Comparison of ENCODE assay signal across 36 cellular contexts in the genomic region with DNA sequence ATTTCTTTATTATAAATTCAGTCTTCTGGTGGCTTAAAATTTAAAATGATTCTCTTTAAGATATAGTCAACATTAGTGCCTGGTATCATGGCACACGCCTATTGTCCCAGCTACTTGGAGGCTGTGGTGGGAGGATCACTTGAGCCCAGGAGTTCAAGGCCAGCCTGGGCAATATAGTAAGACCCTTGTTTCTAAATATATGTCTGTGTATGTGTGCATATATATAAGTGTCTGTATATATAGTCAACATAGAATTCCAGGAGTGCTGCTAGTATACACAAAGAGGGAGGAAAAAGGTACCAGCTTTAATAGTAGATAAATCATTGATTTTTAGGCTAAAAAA. TPM values are rescaled to one million over a fixed set of nuclear protein-coding genes. Genes with fewer than 3 reads are reported as not detected.
"Had no signal": no experiment of that assay in that cellular context is flagged by ENCODE, and none has a peak within 500 bp of the region (broad histone marks: within the 10 kb centered on the region; RNA-seq: fewer than 3 reads in every experiment).

No MANE protein-coding gene starts in this region.

- H3K27me3 ChIP-seq: ascending aorta, brain microvascular endothelial cell, esophagus muscularis mucosa had no signal

- H3K9me3 ChIP-seq: ascending aorta, esophagus muscularis mucosa had no signal

- ATAC-seq: activated CD4-positive, alpha-beta T cell treated with anti-CD3 and anti-CD28 coated beads for 36 hours; activated CD8-positive, alpha-beta T cell treated with anti-CD3 and anti-CD28 coated beads, Interleukin-2, amount 10 ng/mL, durations not matched to agents 7 days and 5 days; activated naive CD4-positive, alpha-beta T cell treated with anti-CD3 and anti-CD28 coated beads, Interleukin-2, amount 50 U/mL, for 72 hours; activated T-cell treated with anti-CD3 and anti-CD28 coated beads, Interleukin-2, amount 50 U/mL, for 72 hours; effector memory CD8-positive, alpha-beta T cell; T-helper 17 cell had no signal

- H3K4me3 Mint-ChIP-seq: activated CD4-positive, alpha-beta memory T cell treated with anti-CD3 and anti-CD28 coated beads for 36 hours; activated CD4-positive, alpha-beta T cell treated with anti-CD3 and anti-CD28 coated beads for 36 hours; activated CD4-positive, alpha-beta T cell treated with anti-CD3 and anti-CD28 coated beads, Interleukin-2, amount 10 ng/mL, durations not matched to agents 24 days and 14 days; activated CD8-positive, alpha-beta T cell treated with anti-CD3 and anti-CD28 coated beads, Interleukin-2, amount 10 ng/mL, durations not matched to agents 7 days and 5 days; activated naive CD4-positive, alpha-beta T cell treated with anti-CD3 and anti-CD28 coated beads, Interleukin-2, amount 10 ng/mL, durations not matched to agents 7 days and 5 days; activated naive CD8-positive, alpha-beta T cell treated with anti-CD3 and anti-CD28 coated beads, Interleukin-2, amount 10 ng/mL, durations not matched to agents 7 days and 5 days; activated T-cell treated with anti-CD3 and anti-CD28 coated beads, Interleukin-2, amount 50 U/mL, for 24 hours; activated T-cell treated with anti-CD3 and anti-CD28 coated beads, Interleukin-2, amount 50 U/mL, for 72 hours; effector memory CD8-positive, alpha-beta T cell; T-helper 17 cell; T-helper 2 cell treated with Interferon-gamma antibody and Interleukin-4, amounts not matched to agents 5 μg/mL and 100 μg/mL, for 36 hours had no signal

- H3K27ac ChIP-seq: ascending aorta, brain microvascular endothelial cell, esophagus muscularis mucosa, WERI-Rb-1 had no signal

- H3K27ac Mint-ChIP-seq: activated CD4-positive, alpha-beta memory T cell treated with anti-CD3 and anti-CD28 coated beads for 36 hours; activated CD4-positive, alpha-beta T cell treated with anti-CD3 and anti-CD28 coated beads for 36 hours; activated CD4-positive, alpha-beta T cell treated with anti-CD3 and anti-CD28 coated beads, Interleukin-2, amount 10 ng/mL, durations not matched to agents 24 days and 14 days; activated CD8-positive, alpha-beta T cell treated with anti-CD3 and anti-CD28 coated beads, Interleukin-2, amount 10 ng/mL, durations not matched to agents 7 days and 5 days; activated naive CD4-positive, alpha-beta T cell treated with anti-CD3 and anti-CD28 coated beads, Interleukin-2, amount 10 ng/mL, durations not matched to agents 7 days and 5 days; activated naive CD8-positive, alpha-beta T cell treated with anti-CD3 and anti-CD28 coated beads, Interleukin-2, amount 10 ng/mL, durations not matched to agents 7 days and 5 days; activated T-cell treated with anti-CD3 and anti-CD28 coated beads, Interleukin-2, amount 50 U/mL, for 24 hours; activated T-cell treated with anti-CD3 and anti-CD28 coated beads, Interleukin-2, amount 50 U/mL, for 72 hours; T-helper 2 cell treated with Interferon-gamma antibody and Interleukin-4, amounts not matched to agents 5 μg/mL and 100 μg/mL, for 36 hours had no signal

- H3K4me3 ChIP-seq: ascending aorta, esophagus muscularis mucosa had no signal

- DNase-seq: activated CD4-positive, alpha-beta memory T cell treated with anti-CD3 and anti-CD28 coated beads for 36 hours; activated CD4-positive, alpha-beta T cell treated with anti-CD3 and anti-CD28 coated beads for 36 hours; activated CD4-positive, alpha-beta T cell treated with anti-CD3 and anti-CD28 coated beads, Interleukin-2, amount 10 ng/mL, durations not matched to agents 24 days and 14 days; activated CD4-positive, CD25-positive, alpha-beta regulatory T cell; activated CD4-positive, CD25-positive, alpha-beta regulatory T cell treated with anti-CD3 and anti-CD28 coated beads, Interleukin-2, amount 50 U/mL, for 72 hours; activated CD8-positive, alpha-beta memory T cell treated with anti-CD3 and anti-CD28 coated beads, Interleukin-2, amount 50 U/mL, for 48 hours; activated CD8-positive, alpha-beta T cell treated with anti-CD3 and anti-CD28 coated beads, Interleukin-2, amount 10 ng/mL, durations not matched to agents 7 days and 5 days; activated gamma-delta T cell; activated naive CD4-positive, alpha-beta T cell; activated naive CD4-positive, alpha-beta T cell treated with anti-CD3 and anti-CD28 coated beads, Interleukin-2, amount 10 ng/mL, durations not matched to agents 7 days and 5 days; activated naive CD8-positive, alpha-beta T cell treated with anti-CD3 and anti-CD28 coated beads, Interleukin-2, amount 10 ng/mL, durations not matched to agents 7 days and 5 days; activated T-cell treated with anti-CD3 and anti-CD28 coated beads for 4 hours; activated T-cell treated with anti-CD3 and anti-CD28 coated beads, Interleukin-2, amount 50 U/mL, for 24 hours; activated T-cell treated with anti-CD3 and anti-CD28 coated beads, Interleukin-2, amount 50 U/mL, for 72 hours; brain microvascular endothelial cell; cortex of kidney; dermis blood vessel endothelial cell; effector CD4-positive, alpha-beta T cell; effector memory CD8-positive, alpha-beta T cell; erythroblast; foreskin melanocyte; head of caudate nucleus; T-helper 1 cell; T-helper 17 cell; T1000; WERI-Rb-1 had no signal

- H3K4me1 ChIP-seq: ascending aorta had no signal

- H3K9me3 Mint-ChIP-seq: activated CD4-positive, alpha-beta memory T cell treated with anti-CD3 and anti-CD28 coated beads for 36 hours; activated CD4-positive, alpha-beta T cell treated with anti-CD3 and anti-CD28 coated beads, Interleukin-2, amount 10 ng/mL, durations not matched to agents 24 days and 14 days; activated naive CD4-positive, alpha-beta T cell treated with anti-CD3 and anti-CD28 coated beads, Interleukin-2, amount 10 ng/mL, durations not matched to agents 7 days and 5 days; activated naive CD4-positive, alpha-beta T cell treated with anti-CD3 and anti-CD28 coated beads, Interleukin-2, amount 50 U/mL, for 72 hours; activated naive CD8-positive, alpha-beta T cell treated with anti-CD3 and anti-CD28 coated beads, Interleukin-2, amount 10 ng/mL, durations not matched to agents 7 days and 5 days; activated T-cell treated with anti-CD3 and anti-CD28 coated beads, Interleukin-2, amount 50 U/mL, for 24 hours; activated T-cell treated with anti-CD3 and anti-CD28 coated beads, Interleukin-2, amount 50 U/mL, for 72 hours; effector memory CD8-positive, alpha-beta T cell; T-helper 2 cell treated with Interferon-gamma antibody and Interleukin-4, amounts not matched to agents 5 μg/mL and 100 μg/mL, for 36 hours had no signal

- H3K27me3 Mint-ChIP-seq: activated CD4-positive, alpha-beta memory T cell treated with anti-CD3 and anti-CD28 coated beads for 36 hours; activated CD4-positive, alpha-beta T cell treated with anti-CD3 and anti-CD28 coated beads for 36 hours; activated CD4-positive, alpha-beta T cell treated with anti-CD3 and anti-CD28 coated beads, Interleukin-2, amount 10 ng/mL, durations not matched to agents 24 days and 14 days; activated naive CD4-positive, alpha-beta T cell treated with anti-CD3 and anti-CD28 coated beads, Interleukin-2, amount 10 ng/mL, durations not matched to agents 7 days and 5 days; activated naive CD8-positive, alpha-beta T cell treated with anti-CD3 and anti-CD28 coated beads, Interleukin-2, amount 10 ng/mL, durations not matched to agents 7 days and 5 days; activated T-cell treated with anti-CD3 and anti-CD28 coated beads, Interleukin-2, amount 50 U/mL, for 24 hours; effector memory CD8-positive, alpha-beta T cell; T-helper 17 cell had no signal

RNA-seq across cellular contexts. Expression of a gene that starts 35.9 kb away (rescaled TPM):
- total RNA-seq: activated CD4-positive, alpha-beta memory T cell treated with anti-CD3 and anti-CD28 coated beads for 36 hours; activated CD4-positive, alpha-beta T cell treated with anti-CD3 and anti-CD28 coated beads for 36 hours; activated CD4-positive, alpha-beta T cell treated with anti-CD3 and anti-CD28 coated beads, Interleukin-2, amount 10 ng/mL, durations not matched to agents 24 days and 14 days; activated CD8-positive, alpha-beta memory T cell treated with anti-CD3 and anti-CD28 coated beads for 36 hours; activated CD8-positive, alpha-beta T cell treated with anti-CD3 and anti-CD28 coated beads, Interleukin-2, amount 10 ng/mL, durations not matched to agents 7 days and 5 days; activated naive CD4-positive, alpha-beta T cell treated with anti-CD3 and anti-CD28 coated beads, Interleukin-2, amount 50 U/mL, for 72 hours; activated naive CD8-positive, alpha-beta T cell treated with anti-CD3 and anti-CD28 coated beads, Interleukin-2, amount 10 ng/mL, durations not matched to agents 7 days and 5 days; activated T-cell treated with anti-CD3 and anti-CD28 coated beads, Interleukin-2, amount 50 U/mL, for 72 hours; ascending aorta; bronchial epithelial cell; cardiac septum; chondrocyte; dermis blood vessel endothelial cell; esophagus muscularis mucosa; fibroblast of lung; fibroblast of villous mesenchyme; T-helper 17 cell had no signal
- polyA plus RNA-seq: fibroblast of lung had no signal

RNA-seq across cellular contexts. Expression of a gene that starts 49.4 kb away (rescaled TPM):
- total RNA-seq: activated CD4-positive, alpha-beta memory T cell treated with anti-CD3 and anti-CD28 coated beads for 36 hours; activated CD4-positive, alpha-beta T cell treated with anti-CD3 and anti-CD28 coated beads for 36 hours; activated CD4-positive, alpha-beta T cell treated with anti-CD3 and anti-CD28 coated beads, Interleukin-2, amount 10 ng/mL, durations not matched to agents 24 days and 14 days; activated CD8-positive, alpha-beta memory T cell treated with anti-CD3 and anti-CD28 coated beads for 36 hours; activated CD8-positive, alpha-beta T cell treated with anti-CD3 and anti-CD28 coated beads, Interleukin-2, amount 10 ng/mL, durations not matched to agents 7 days and 5 days; activated naive CD4-positive, alpha-beta T cell treated with anti-CD3 and anti-CD28 coated beads, Interleukin-2, amount 50 U/mL, for 72 hours; activated naive CD8-positive, alpha-beta T cell treated with anti-CD3 and anti-CD28 coated beads, Interleukin-2, amount 10 ng/mL, durations not matched to agents 7 days and 5 days; activated T-cell treated with anti-CD3 and anti-CD28 coated beads, Interleukin-2, amount 50 U/mL, for 72 hours; ascending aorta; bronchial epithelial cell; chondrocyte; dermis blood vessel endothelial cell; esophagus muscularis mucosa; fibroblast of lung; fibroblast of villous mesenchyme; T-helper 17 cell had no signal
- polyA plus RNA-seq: fibroblast of lung had no signal

RNA-seq across cellular contexts. Expression of a gene that starts 55.2 kb away (rescaled TPM):
- total RNA-seq: activated CD4-positive, alpha-beta memory T cell treated with anti-CD3 and anti-CD28 coated beads for 36 hours; activated CD4-positive, alpha-beta T cell treated with anti-CD3 and anti-CD28 coated beads for 36 hours; activated CD4-positive, alpha-beta T cell treated with anti-CD3 and anti-CD28 coated beads, Interleukin-2, amount 10 ng/mL, durations not matched to agents 24 days and 14 days; activated CD8-positive, alpha-beta memory T cell treated with anti-CD3 and anti-CD28 coated beads for 36 hours; activated CD8-positive, alpha-beta T cell treated with anti-CD3 and anti-CD28 coated beads, Interleukin-2, amount 10 ng/mL, durations not matched to agents 7 days and 5 days; activated naive CD4-positive, alpha-beta T cell treated with anti-CD3 and anti-CD28 coated beads, Interleukin-2, amount 50 U/mL, for 72 hours; activated naive CD8-positive, alpha-beta T cell treated with anti-CD3 and anti-CD28 coated beads, Interleukin-2, amount 10 ng/mL, durations not matched to agents 7 days and 5 days; ascending aorta; bronchial epithelial cell; cardiac septum; chondrocyte; dermis blood vessel endothelial cell; esophagus muscularis mucosa; fibroblast of lung; fibroblast of villous mesenchyme; T-helper 17 cell had no signal
- polyA plus RNA-seq: fibroblast of lung had no signal
